In genomic region chr10:1048349-1048731, GRCh38 we compare ENCODE assay signal across 7 cellular contexts. TPM values are rescaled to one million over a fixed set of nuclear protein-coding genes. Genes with fewer than 3 reads are reported as not detected.
DNase-seq lines count a peak whose midpoint lies in the region; ATAC-seq and TF ChIP-seq lines count a peak whose summit lies in the region.

No MANE protein-coding gene starts in this region.

- TF ChIP-seq CTCF in astrocyte of the cerebellum (IDR thresholded peaks at IDR 0.05; ENCODE audit: low read depth, low read length, missing control alignments) (no peak), smooth muscle cell (IDR thresholded peaks at IDR 0.05; ENCODE audit: borderline replicate concordance, insufficient read depth, poor library complexity, severe bottlenecking) (no peak), GM20000 (IDR thresholded peaks at IDR 0.05; ENCODE audit: extremely low read depth, missing control alignments) (no peak)

- H4K20me1 ChIP-seq in smooth muscle cell (ENCODE audit: low read depth): peaks cover 67% of the 10 kb centered on the region

- ATAC-seq in GM19372 (IDR thresholded peaks at IDR 0.05; ENCODE audit: low read depth, unreplicated experiment) (peak; percentile 13), HG03432 (IDR thresholded peaks at IDR 0.05; ENCODE audit: unreplicated experiment) (no peak)

- H3K9me3 ChIP-seq in HUES64 (ENCODE audit: insufficient read depth, low read depth, low read length) (no peaks in the 10 kb centered on the region), iPS-18c (ENCODE audit: control insufficient read depth, insufficient read depth, low read length) (no peaks in the 10 kb centered on the region), smooth muscle cell (replicated peaks; ENCODE audit: low read depth) (no peaks in the 10 kb centered on the region)

- peak overlapping the region; percentile 83 for H3K9ac ChIP-seq in HUES64 (ENCODE audit: low read depth, low read length)
- peak overlapping the region; percentile 94 for H3K9ac ChIP-seq in smooth muscle cell (ENCODE audit: low read depth)

- H3F3A ChIP-seq in smooth muscle cell (ENCODE audit: low read depth): peaks cover 32% of the 10 kb centered on the region

- WGBS in HUES64: under 1% methylated on average over 37 of the region's 37 CpGs
- 2% methylated on average over 33 of the region's 37 CpGs for WGBS in smooth muscle cell (ENCODE audit: low lambda C conversion rate)

- H3K27ac ChIP-seq in HUES64 (ENCODE audit: low read depth, low read length) (peak overlapping the region; percentile 100), smooth muscle cell (ENCODE audit: low read depth) (peak overlapping the region; percentile 99)

- H3K4me2 ChIP-seq in smooth muscle cell: peak overlapping the region; percentile 92

- H3K4me1 ChIP-seq in HUES64 (ENCODE audit: insufficient read depth, low read length) (peaks cover 3% of the 10 kb centered on the region), smooth muscle cell (ENCODE audit: low read depth) (peaks cover 14% of the 10 kb centered on the region)

- H3K27me3 ChIP-seq in HUES64 (ENCODE audit: insufficient read depth, low read length): no peaks in the 10 kb centered on the region
- H3K27me3 ChIP-seq in smooth muscle cell (ENCODE audit: low read depth): no peaks in the 10 kb centered on the region

- peaks cover 76% of the 10 kb centered on the region for H3K79me2 ChIP-seq in smooth muscle cell (ENCODE audit: low read depth)

- H3K36me3 ChIP-seq in HUES64 (ENCODE audit: insufficient read depth, low read length) (peaks cover 50% of the 10 kb centered on the region), smooth muscle cell (ENCODE audit: low read depth) (no peaks in the 10 kb centered on the region)

- in situ Hi-C loops in astrocyte of the cerebellum (cut with HindIII; ENCODE audit: low sequenced_read_pairs): loop anchor here (5.0 kb wide), 1 partner anchor 61 kb away; the partner anchor contains the start of gene GTPBP4

- DNase-seq in astrocyte of the cerebellum (ENCODE audit: low read depth): no peak
- DNase-seq in smooth muscle cell (lab: John Stamatoyannopoulos, UW; ENCODE audit: unreplicated experiment): no peak
- DNase-seq in GM20000 (ENCODE audit: low spot score): no peak

- H2AFZ ChIP-seq in smooth muscle cell (ENCODE audit: low read depth): no peak overlapping the region

- peak overlapping the region; percentile 100 for H3K4me3 ChIP-seq in HUES64 (ENCODE audit: low read length)
- H3K4me3 ChIP-seq in astrocyte of the cerebellum (ENCODE audit: low read depth, low read length): peak overlapping the region; percentile 82
- peak overlapping the region; percentile 95 for H3K4me3 ChIP-seq in iPS-18c (ENCODE audit: insufficient read depth, low read depth, low read length)
- H3K4me3 ChIP-seq in smooth muscle cell: peak overlapping the region; percentile 82

RNA-seq across cellular contexts. Expression of gene IDI1, which starts 0.6 kb away (rescaled TPM):
- polyA plus RNA-seq in HUES64 (2013, experiment 1 of 2): 122 TPM
- 142 TPM for polyA plus RNA-seq in HUES64 (2013, experiment 2 of 2)
- total RNA-seq in smooth muscle cell: 142 and 240 TPM in 2 replicates
- 136 and 165 TPM in 2 replicates for polyA plus RNA-seq in smooth muscle cell

RNA-seq across cellular contexts. Expression of gene WDR37, which starts 7.8 kb away (rescaled TPM):
- 6.6 TPM for polyA plus RNA-seq in HUES64 (2013, experiment 1 of 2)
- 7.2 TPM for polyA plus RNA-seq in HUES64 (2013, experiment 2 of 2)
- total RNA-seq in smooth muscle cell: 10.7 and 14.0 TPM in 2 replicates
- polyA plus RNA-seq in smooth muscle cell: 10.5 and 12.8 TPM in 2 replicates

RNA-seq across cellular contexts. Expression of gene IDI2, which starts 22.7 kb away (rescaled TPM):
- not detected for polyA plus RNA-seq in HUES64 (2013, experiment 1 of 2)
- not detected for polyA plus RNA-seq in HUES64 (2013, experiment 2 of 2)
- not detected in 2 replicates for total RNA-seq in smooth muscle cell
- not detected in 2 replicates for polyA plus RNA-seq in smooth muscle cell
